Comparison of ENCODE assay signal across 1 cellular context in genomic region chr6:33812669-33813068, GRCh38.
TF ChIP-seq lines count a peak whose summit lies in the region.

No MANE protein-coding gene starts in this region.

TF ChIP-seq in HepG2, 621 proteins besides CTCF, POLR2A, EP300 and RAD21 (continued from another document and continues in another):
- peak; percentile 40; the same call in 1 of the 2 replicates for TF ChIP-seq ZSCAN31 (CRISPR knock-in tag; IDR thresholded peaks at IDR 0.05; ENCODE audit: low read depth)
- TF ChIP-seq GPBP1L1 (CRISPR knock-in tag; IDR thresholded peaks at IDR 0.05), result no peak
- 0 out of 2 replicates have a peak, but pooled peaks have one; percentile 35 for TF ChIP-seq REL (CRISPR knock-in tag; conservative IDR thresholded peaks at IDR 0.05)
- TF ChIP-seq DR1 (CRISPR knock-in tag; IDR thresholded peaks at IDR 0.05), result no peak
- peak; percentile 49; the same call in 1 of the 2 replicates for TF ChIP-seq BCL6 (CRISPR knock-in tag; IDR thresholded peaks at IDR 0.05)
- TF ChIP-seq TBP (CRISPR knock-in tag; IDR thresholded peaks at IDR 0.05), result no peak
- TF ChIP-seq KAT8 (CRISPR knock-in tag; IDR thresholded peaks at IDR 0.05), result peak; percentile 62; the same call in 1 of the 2 replicates
- peak; percentile 71; the same call in 1 of the 2 replicates for TF ChIP-seq ZNF205 (CRISPR knock-in tag; IDR thresholded peaks at IDR 0.05)
- TF ChIP-seq ADNP (CRISPR knock-in tag; IDR thresholded peaks at IDR 0.05), result no peak
- peak; percentile 80 for TF ChIP-seq THRA (CRISPR knock-in tag; IDR thresholded peaks at IDR 0.05; ENCODE audit: borderline replicate concordance)
- peak; percentile 78; the same call in 1 of the 2 replicates for TF ChIP-seq ZNF296 (CRISPR knock-in tag; conservative IDR thresholded peaks at IDR 0.05)
- TF ChIP-seq HOXA3 (CRISPR knock-in tag; IDR thresholded peaks at IDR 0.05), result peak; percentile 34; the same call in 1 of the 2 replicates
- no peak; the same call in 1 of the 2 replicates for TF ChIP-seq NAIF1 (CRISPR knock-in tag; IDR thresholded peaks at IDR 0.05; ENCODE audit: borderline replicate concordance)
- no peak for TF ChIP-seq TRIM24 (CRISPR knock-in tag; IDR thresholded peaks at IDR 0.05)
- no peak for TF ChIP-seq ZNF17 (CRISPR knock-in tag; IDR thresholded peaks at IDR 0.05)
- TF ChIP-seq SRSF1 (optimal IDR thresholded peaks at IDR 0.05; ENCODE audit: low read depth, low read length), result no peak
- TF ChIP-seq SKI (IDR thresholded peaks at IDR 0.05; ENCODE audit: partially characterized antibody), result no peak
- peak; percentile 60; the same call in 1 of the 2 replicates for TF ChIP-seq ZNF367 (CRISPR knock-in tag; IDR thresholded peaks at IDR 0.05; ENCODE audit: borderline replicate concordance)
- no peak for TF ChIP-seq KMT2A (CRISPR knock-in tag; IDR thresholded peaks at IDR 0.05)
- no peak for TF ChIP-seq ZNF382 (CRISPR knock-in tag; IDR thresholded peaks at IDR 0.05; ENCODE audit: borderline replicate concordance)
- TF ChIP-seq FOXM1 (CRISPR knock-in tag; IDR thresholded peaks at IDR 0.05), result peak; percentile 64; the same call in 1 of the 2 replicates
- peak; percentile 72; the same call in 1 of the 2 replicates for TF ChIP-seq THAP11 (CRISPR knock-in tag; IDR thresholded peaks at IDR 0.05)
- TF ChIP-seq HDAC1 (CRISPR knock-in tag; IDR thresholded peaks at IDR 0.05), result no peak
- 0 out of 2 replicates have a peak, but pooled peaks have one; percentile 64 for TF ChIP-seq ZBTB1 (CRISPR knock-in tag; IDR thresholded peaks at IDR 0.05; ENCODE audit: borderline replicate concordance)
- TF ChIP-seq TFAP4 (IDR thresholded peaks at IDR 0.05; ENCODE audit: borderline replicate concordance, low read depth), result peak; percentile 20; the same call in 1 of the 2 replicates
- 0 out of 2 replicates have a peak, but pooled peaks have one; percentile 76 for TF ChIP-seq IRF1 (CRISPR knock-in tag; IDR thresholded peaks at IDR 0.05; ENCODE audit: low read depth)
- no peak for TF ChIP-seq ZBTB40 (IDR thresholded peaks at IDR 0.05)
- TF ChIP-seq ZBTB40 (CRISPR knock-in tag; IDR thresholded peaks at IDR 0.05), result 0 out of 2 replicates have a peak, but pooled peaks have one; percentile 50
- peak; percentile 73; the same call in 1 of the 2 replicates for TF ChIP-seq ZNF333 (CRISPR knock-in tag; IDR thresholded peaks at IDR 0.05; ENCODE audit: borderline replicate concordance)
- TF ChIP-seq KAT7 (CRISPR knock-in tag; IDR thresholded peaks at IDR 0.05; ENCODE audit: borderline replicate concordance), result no peak
- no peak for TF ChIP-seq PRMT3 (CRISPR knock-in tag; IDR thresholded peaks at IDR 0.05; ENCODE audit: borderline replicate concordance, low read depth)
- TF ChIP-seq ZFYVE20 (CRISPR knock-in tag; IDR thresholded peaks at IDR 0.05; ENCODE audit: borderline replicate concordance, low read depth), result 0 out of 2 replicates have a peak, but pooled peaks have one; percentile 70
- 0 out of 2 replicates have a peak, but pooled peaks have one; percentile 58 for TF ChIP-seq SMAD9 (CRISPR knock-in tag; IDR thresholded peaks at IDR 0.05)
- peak; percentile 42; the same call in 1 of the 2 replicates for TF ChIP-seq JDP2 (CRISPR knock-in tag; IDR thresholded peaks at IDR 0.05; ENCODE audit: borderline replicate concordance)
- no peak for TF ChIP-seq SMARCC2 (IDR thresholded peaks at IDR 0.05)
- TF ChIP-seq CENPT (CRISPR knock-in tag; IDR thresholded peaks at IDR 0.05; ENCODE audit: low read depth), result peak; percentile 42; the same call in 1 of the 2 replicates
- TF ChIP-seq ZNF883 (CRISPR knock-in tag; IDR thresholded peaks at IDR 0.05; ENCODE audit: not compliant biosample characterization), result peak; percentile 75
- peak; percentile 90 for TF ChIP-seq IKZF4 (CRISPR knock-in tag; IDR thresholded peaks at IDR 0.05; ENCODE audit: borderline replicate concordance, low read depth, not compliant biosample characterization)
- TF ChIP-seq SALL2 (CRISPR knock-in tag; IDR thresholded peaks at IDR 0.05), result peak; percentile 76; the same call in 1 of the 2 replicates
- peak; percentile 77; the same call in 1 of the 2 replicates for TF ChIP-seq ZSCAN25 (CRISPR knock-in tag; IDR thresholded peaks at IDR 0.05)
- TF ChIP-seq MAZ (IDR thresholded peaks at IDR 0.05; ENCODE audit: borderline replicate concordance, low read depth, low read length), result no peak
- TF ChIP-seq MAZ (CRISPR knock-in tag; IDR thresholded peaks at IDR 0.05; ENCODE audit: low read depth), result peak; percentile 61; the same call in 1 of the 2 replicates
- peak; percentile 87 for TF ChIP-seq XRCC5 (optimal IDR thresholded peaks at IDR 0.05; ENCODE audit: low read length)
- TF ChIP-seq ZNF850 (CRISPR knock-in tag; conservative IDR thresholded peaks at IDR 0.05), result no peak
- TF ChIP-seq NFRKB (IDR thresholded peaks at IDR 0.05), result no peak
- 0 out of 2 replicates have a peak, but pooled peaks have one; percentile 59 for TF ChIP-seq TOPORS (CRISPR knock-in tag; IDR thresholded peaks at IDR 0.05)
- TF ChIP-seq TCF7 (IDR thresholded peaks at IDR 0.05; ENCODE audit: low read depth), result no peak
- peak; percentile 61 for TF ChIP-seq ZNF138 (CRISPR knock-in tag; IDR thresholded peaks at IDR 0.05; ENCODE audit: low read depth)
- TF ChIP-seq HNF4G (IDR thresholded peaks at IDR 0.05; ENCODE audit: borderline replicate concordance, low read depth, low read length), result no peak
- no peak for TF ChIP-seq HNF4G (CRISPR knock-in tag; IDR thresholded peaks at IDR 0.05; ENCODE audit: borderline replicate concordance, low read depth)
- TF ChIP-seq AKNA (CRISPR knock-in tag; IDR thresholded peaks at IDR 0.05; ENCODE audit: borderline replicate concordance), result peak; percentile 90
- TF ChIP-seq GABPB1 (CRISPR knock-in tag; IDR thresholded peaks at IDR 0.05), result peak; percentile 59
